In genomic region chr2:237473474-237474453, GRCh38 we compare ENCODE assay signal across 9 cellular contexts. TPM values are rescaled to one million over a fixed set of nuclear protein-coding genes. Genes with fewer than 3 reads are reported as not detected.
DNase-seq lines count a peak whose midpoint lies in the region; ATAC-seq, FAIRE-seq and TF ChIP-seq lines count a peak whose summit lies in the region.
"Had no signal": no experiment of that assay in that cellular context is flagged by ENCODE, and none has a peak within 500 bp of the region (broad histone marks: within the 10 kb centered on the region; RNA-seq: fewer than 3 reads in every experiment).

No MANE protein-coding gene starts in this region.

- H3K27me3 Mint-ChIP-seq in natural killer cell (ENCODE audit: low read depth in 2 of 2) = peaks cover 24 to 36% of the 10 kb centered on the region in 2 donors
- H3K27me3 Mint-ChIP-seq in natural killer cell treated with Interleukin-12 subunit alpha and Interleukin-12 subunit beta and Interleukin-15 and Interleukin-18, amount 100 ng/mL, for 72 hours = peaks cover 30 to 44% of the 10 kb centered on the region in 2 donors

- no peak for TF ChIP-seq CTCF in natural killer cell (IDR thresholded peaks at IDR 0.05)

- H3K4me3 Mint-ChIP-seq in natural killer cell = peak overlapping the region; percentile 56
- no peak overlapping the region for H3K4me3 Mint-ChIP-seq in natural killer cell treated with Interleukin-12 subunit alpha and Interleukin-12 subunit beta and Interleukin-15 and Interleukin-18, amount 100 ng/mL, for 72 hours

- no peak for DNase-seq in natural killer cell
- DNase-seq in natural killer cell treated with Interleukin-12 subunit alpha and Interleukin-12 subunit beta and Interleukin-15 and Interleukin-18, amount 100 ng/mL, for 72 hours (ENCODE audit: low spot score) = no peak
- no peak for DNase-seq in adipocyte (ENCODE audit: low read depth)
- DNase-seq in medulla oblongata (ENCODE audit: extremely low spot score) = peak; percentile 25
- DNase-seq in aorta = peak; percentile 66 to 71
- DNase-seq in small intestine = no peak

- H3K4me1 ChIP-seq in adipocyte (ENCODE audit: control insufficient read depth, insufficient read depth, low read length) = peaks cover 11% of the 10 kb centered on the region
- no peaks in the 10 kb centered on the region for H3K4me1 ChIP-seq in aorta (ENCODE audit: control insufficient read depth in 1 of 2, insufficient read depth in 2 of 2, low read length in 2 of 2)
- H3K4me1 ChIP-seq in small intestine (ENCODE audit: control insufficient read depth in 2 of 2, insufficient read depth in 1 of 2, low read depth in 1 of 2, low read length in 1 of 2) = peaks cover 0 to 6% of the 10 kb centered on the region in 2 donors

- H3K36me3 ChIP-seq in adipocyte (ENCODE audit: control insufficient read depth, insufficient read depth, low read length, severe bottlenecking) (no peaks in the 10 kb centered on the region), aorta (ENCODE audit: control insufficient read depth in 1 of 2, insufficient read depth in 2 of 2, low read length in 1 of 2) (no peaks in the 10 kb centered on the region), small intestine (ENCODE audit: control insufficient read depth in 2 of 2, insufficient read depth in 2 of 2, low read length in 2 of 2) (no peaks in the 10 kb centered on the region)

- peaks cover 6 to 17% of the 10 kb centered on the region in 2 donors for H3K4me1 Mint-ChIP-seq in natural killer cell
- H3K4me1 Mint-ChIP-seq in natural killer cell treated with Interleukin-12 subunit alpha and Interleukin-12 subunit beta and Interleukin-15 and Interleukin-18, amount 100 ng/mL, for 72 hours (ENCODE audit: low read depth in 2 of 2) = peaks cover 4% of the 10 kb centered on the region in 2 donors

- H3K4me3 ChIP-seq in adipocyte (ENCODE audit: low read length) = no peak overlapping the region
- no peak overlapping the region for H3K4me3 ChIP-seq in aorta (ENCODE audit: low read length in 2 of 2)
- H3K4me3 ChIP-seq in small intestine (ENCODE audit: low read depth in 1 of 2, low read length in 2 of 2) = no peak overlapping the region

- no peaks in the 10 kb centered on the region for H3K27me3 ChIP-seq in adipocyte (replicated peaks; ENCODE audit: control insufficient read depth, insufficient read depth, low read length)
- no peaks in the 10 kb centered on the region for H3K27me3 ChIP-seq in aorta (ENCODE audit: control insufficient read depth in 1 of 2, insufficient read depth in 2 of 2, low read length in 1 of 2)
- H3K27me3 ChIP-seq in small intestine (ENCODE audit: control insufficient read depth in 2 of 2, insufficient read depth in 2 of 2, low read length in 2 of 2) = no peaks in the 10 kb centered on the region

- H3K9ac ChIP-seq in adipocyte (ENCODE audit: low read length) = peak overlapping the region; percentile 12

- H3K27ac ChIP-seq in aorta (ENCODE audit: low read depth in 1 of 2, low read length in 2 of 2) = no peak overlapping the region
- peak overlapping the region in 1 of 2 donors; percentile 91 for H3K27ac ChIP-seq in small intestine (ENCODE audit: low read depth in 1 of 2, low read length in 1 of 2)

- intact Hi-C loops in natural killer cell (cut with micrococcal nuclease) (no loop called here), aorta (cut with DNase I) (loop anchor here (2.0 to 10.0 kb wide), 3 partner anchors 51 to 349 kb away; no protein-coding TSS in a partner anchor)

- ATAC-seq in natural killer cell (no peak), aorta (ENCODE audit: low FRiP score) (no peak), HG03378 (IDR thresholded peaks at IDR 0.05; ENCODE audit: unreplicated experiment) (no peak), GM19324 (IDR thresholded peaks at IDR 0.05; ENCODE audit: low FRiP score, unreplicated experiment) (no peak)
- ATAC-seq in natural killer cell treated with Interleukin-12 subunit alpha and Interleukin-12 subunit beta and Interleukin-15 and Interleukin-18, amount 100 ng/mL, for 72 hours = no peak

- 88 to 93% methylated on average over 22 of the region's 22 CpGs for WGBS in aorta, 2 donors
- 83 to 86% (median 86%) methylated on average over 22 of the region's 22 CpGs for WGBS in small intestine, 3 donors

- no peak for FAIRE-seq in small intestine (lab: Jason Lieb, UNC)

- H3K9me3 ChIP-seq in adipocyte (ENCODE audit: control insufficient read depth, low read length) (no peaks in the 10 kb centered on the region), aorta (ENCODE audit: control insufficient read depth, low read length) (no peaks in the 10 kb centered on the region), small intestine (ENCODE audit: control insufficient read depth, low read depth) (no peaks in the 10 kb centered on the region)

- peak overlapping the region in 1 of 2 donors; percentile 84 for H3K27ac Mint-ChIP-seq in natural killer cell
- no peak overlapping the region for H3K27ac Mint-ChIP-seq in natural killer cell treated with Interleukin-12 subunit alpha and Interleukin-12 subunit beta and Interleukin-15 and Interleukin-18, amount 100 ng/mL, for 72 hours

- H3K9me3 Mint-ChIP-seq in natural killer cell = no peaks in the 10 kb centered on the region
- no peaks in the 10 kb centered on the region for H3K9me3 Mint-ChIP-seq in natural killer cell treated with Interleukin-12 subunit alpha and Interleukin-12 subunit beta and Interleukin-15 and Interleukin-18, amount 100 ng/mL, for 72 hours

- H3K36me3 Mint-ChIP-seq in natural killer cell = no peaks in the 10 kb centered on the region
- H3K36me3 Mint-ChIP-seq in natural killer cell treated with Interleukin-12 subunit alpha and Interleukin-12 subunit beta and Interleukin-15 and Interleukin-18, amount 100 ng/mL, for 72 hours = no peaks in the 10 kb centered on the region

RNA-seq across cellular contexts. Expression of gene MLPH, which starts 13.3 kb away (rescaled TPM):
- total RNA-seq in natural killer cell (not detected), aorta (10 to 100 TPM in 1 of 2 donors, 1 to 10 TPM in 1; 3.4 to 10.1 TPM)
- not detected for total RNA-seq in natural killer cell treated with Interleukin-12 subunit alpha and Interleukin-12 subunit beta and Interleukin-15 and Interleukin-18, amount 100 ng/mL, for 72 hours
- polyA plus RNA-seq in aorta (1 to 10 TPM; 2.3 to 4.5 TPM), small intestine (10 to 100 TPM; 13.2 to 18.9 (median 18.8) TPM)
- total RNA-seq: pulmonary artery endothelial cell had no signal

RNA-seq across cellular contexts. Expression of gene COL6A3, which starts 59.8 kb away (rescaled TPM):
- total RNA-seq in natural killer cell (under 1 TPM; 0.10 to 0.31 (median 0.29) TPM), aorta (100 to 1,000 TPM; 190 to 289 TPM)
- under 1 TPM in 1 of 2 donors, not detected in 1; 0.11 TPM for total RNA-seq in natural killer cell treated with Interleukin-12 subunit alpha and Interleukin-12 subunit beta and Interleukin-15 and Interleukin-18, amount 100 ng/mL, for 72 hours
- polyA plus RNA-seq in aorta (10 to 100 TPM in 1 of 2 donors, 1 to 10 TPM in 1; 7.3 to 54.5 TPM), small intestine (10 to 100 TPM in 1 of 3 donors, 1 to 10 TPM in 1, under 1 TPM in 1; 0.89 to 50.2 (median 3.2) TPM)

Comparison
In these comparisons a context has a peak if more than half of its experiments do, and no peak if none do; other contexts are left out.
1. DNase-seq: peak in medulla oblongata (single experiment) and aorta (2 of 2); none in natural killer cell (single experiment), natural killer cell treated with Interleukin-12 subunit alpha and Interleukin-12 subunit beta and Interleukin-15 and Interleukin-18, amount 100 ng/mL, for 72 hours (single experiment), adipocyte (single experiment) and small intestine (single experiment).
2. RNA of gene COL6A3, which starts 59.8 kb away (total RNA-seq): 190 to 289 TPM in aorta; 0.10 to 0.31 TPM in natural killer cell and 0.11 TPM in natural killer cell treated with Interleukin-12 subunit alpha and Interleukin-12 subunit beta and Interleukin-15 and Interleukin-18, amount 100 ng/mL, for 72 hours; every median in the first group is over 100 times any median in the second.